Comparison of ENCODE assay signal across 20 cellular contexts in genomic region chr1:61293197-61293596, GRCh38.
DNase-seq lines count a peak whose midpoint lies in the region; ATAC-seq and TF ChIP-seq lines count a peak whose summit lies in the region.
"Had no signal": no experiment of that assay in that cellular context is flagged by ENCODE, and none has a peak within 500 bp of the region (broad histone marks: within the 10 kb centered on the region; RNA-seq: fewer than 3 reads in every experiment).

No MANE protein-coding gene starts in this region.

- POLR2A ChIA-PET in PC-3 (lab: Charles Lee; ENCODE audit: unreplicated experiment), result interaction anchor here (0.7 kb wide), 1 partner anchor 162 kb away, joined by 3 read pairs; no protein-coding TSS in a partner anchor
- POLR2A ChIA-PET in CD4-positive, alpha-beta T cell (lab: Charles Lee), result no interaction called here

- WGBS in trophoblast cell (ENCODE audit: extremely low coverage, insufficient coverage, insufficient read length), result no CpG with 5 or more reads among the region's 2 CpGs

- intact Hi-C loops in PC-3 (cut with micrococcal nuclease) (no loop called here), ascending aorta (cut with DNase I) (no loop called here)
- intact Hi-C loops in CD4-positive, alpha-beta T cell (cut with DNase I, micrococcal nuclease), result no loop called here

- H3K23ac ChIP-seq in trophoblast cell (ENCODE audit: low read length), result no peak overlapping the region

- no peak overlapping the region for H3K4me3 ChIP-seq in PC-3 (ENCODE audit: low read length)
- no peak overlapping the region for H3K4me3 ChIP-seq in ascending aorta
- H3K4me3 ChIP-seq in trophoblast cell (ENCODE audit: low read depth, low read length), result no peak overlapping the region

- H3K18ac ChIP-seq in trophoblast cell (ENCODE audit: low read length), result no peak overlapping the region

- no peaks in the 10 kb centered on the region for H3K27me3 Mint-ChIP-seq in CD4-positive, alpha-beta T cell

- no peak overlapping the region for H4K91ac ChIP-seq in trophoblast cell (ENCODE audit: low read depth, low read length)

- H3K9me2 ChIP-seq in PC-3 (replicated peaks; ENCODE audit: low read length), result no peaks in the 10 kb centered on the region

- H2BK12ac ChIP-seq in trophoblast cell (ENCODE audit: low read length), result no peak overlapping the region

- peak overlapping the region; percentile 26; the same call in 1 of the 2 replicates for H3K9ac ChIP-seq in PC-3 (ENCODE audit: low read length)
- no peak overlapping the region for H3K9ac ChIP-seq in trophoblast cell (ENCODE audit: low read length)

- H3K27ac ChIP-seq in PC-3 (ENCODE audit: low read length) (peak overlapping the region; percentile 80), ascending aorta (peak overlapping the region; percentile 46 to 48), epithelial cell of prostate (peak overlapping the region; percentile 65), trophoblast cell (ENCODE audit: low read depth, low read length) (no peak overlapping the region)
- no peak overlapping the region for H3K27ac ChIP-seq in CD4-positive, alpha-beta T cell (ENCODE audit: low read depth, low read length)

- H4K20me1 ChIP-seq in PC-3 (ENCODE audit: low read length), result no peaks in the 10 kb centered on the region

- no peak overlapping the region for H4K8ac ChIP-seq in trophoblast cell (ENCODE audit: low read depth, low read length)

- H3K4me1 ChIP-seq in PC-3 (ENCODE audit: insufficient read depth, low read length) (peaks cover 47% of the 10 kb centered on the region), ascending aorta (peaks cover 9 to 58% of the 10 kb centered on the region in 2 donors), trophoblast cell (ENCODE audit: control insufficient read depth in 1 of 2, insufficient read depth in 2 of 2, low read length in 2 of 2) (no peaks in the 10 kb centered on the region)
- H3K4me1 ChIP-seq: BE2C had no signal

- no peak overlapping the region for H3K4me3 Mint-ChIP-seq in CD4-positive, alpha-beta T cell
- H3K4me3 Mint-ChIP-seq: CD8-positive, alpha-beta memory T cell had no signal

- H3K36me3 ChIP-seq in PC-3 (ENCODE audit: low read depth, low read length) (no peaks in the 10 kb centered on the region), ascending aorta (no peaks in the 10 kb centered on the region), trophoblast cell (ENCODE audit: control insufficient read depth in 1 of 2, insufficient read depth in 2 of 2, low read length in 2 of 2) (no peaks in the 10 kb centered on the region)
- H3K36me3 ChIP-seq: BE2C had no signal

- H2BK120ac ChIP-seq in trophoblast cell (ENCODE audit: insufficient read depth, low read length, poor library complexity), result no peak overlapping the region

- no peak overlapping the region for H3K27ac Mint-ChIP-seq in CD4-positive, alpha-beta T cell
- H3K27ac Mint-ChIP-seq: CD8-positive, alpha-beta memory T cell had no signal

- no peak overlapping the region for H2BK5ac ChIP-seq in trophoblast cell (ENCODE audit: low read depth, low read length, poor library complexity)

- H3K4ac ChIP-seq in trophoblast cell (ENCODE audit: low read depth, low read length), result no peak overlapping the region

- BruUV-seq in PC-3 (replicated peaks; lab: Mats Ljungman, UMichigan), result no TSS peak

- CTCF ChIA-PET in PC-3 (lab: Charles Lee), result no interaction called here
- CTCF ChIA-PET in CD4-positive, alpha-beta T cell (lab: Charles Lee), result interaction anchor here (0.6 kb wide), 1 partner anchor 29 kb away, joined by 3 read pairs; no protein-coding TSS in a partner anchor

- DNase-seq in PC-3 (peak; percentile 46), ascending aorta (ENCODE audit: low spot score in 2 of 2) (no peak), epithelial cell of prostate (ENCODE audit: low read depth, low spot score) (no peak), trophoblast cell (peak; percentile 64 to 78), DMS114 treated with DMSO at 0.1 percent for 48 hours (lab: John Stamatoyannopoulos, UW; ENCODE audit: unreplicated experiment) (no peak)
- DNase-seq in CD4-positive, alpha-beta T cell, result no peak
- DNase-seq: ACHN; BE2C; CD8-positive, alpha-beta memory T cell; DMS 273 treated with DMSO at 0.1 percent for 48 hours; H7; Karpas-422; NCI-H1105 treated with DMSO at 0.1 percent for 48 hours; NCI-H187; NCI-H2171; NCI-H446 treated with DMSO at 0.1 percent for 48 hours; NCI-H748 treated with DMSO at 0.1 percent for 48 hours; SIG-M5 had no signal

- H3F3A ChIP-seq in PC-3 (ENCODE audit: low read length, unreplicated experiment), result no peaks in the 10 kb centered on the region

- H3K27me3 ChIP-seq in PC-3 (ENCODE audit: low read length) (no peaks in the 10 kb centered on the region), ascending aorta (no peaks in the 10 kb centered on the region), trophoblast cell (ENCODE audit: insufficient read depth, low read length) (no peaks in the 10 kb centered on the region)
- H3K27me3 ChIP-seq in CD4-positive, alpha-beta T cell (ENCODE audit: control insufficient read depth, insufficient read depth, low read length), result no peaks in the 10 kb centered on the region
- H3K27me3 ChIP-seq: BE2C had no signal

- no peaks in the 10 kb centered on the region for H3K79me2 ChIP-seq in PC-3 (ENCODE audit: low read length)
- no peaks in the 10 kb centered on the region for H3K79me2 ChIP-seq in trophoblast cell (ENCODE audit: control insufficient read depth, insufficient read depth, low read length, poor library complexity)

- TF ChIP-seq CTCF in PC-3 (conservative IDR thresholded peaks at IDR 0.05; ENCODE audit: low read depth, low read length) (no peak), ascending aorta (IDR thresholded peaks at IDR 0.05) (no peak)
- no peak for TF ChIP-seq CTCF in CD4-positive, alpha-beta T cell (IDR thresholded peaks at IDR 0.05)

- no peaks in the 10 kb centered on the region for H3K9me3 Mint-ChIP-seq in CD4-positive, alpha-beta T cell
- H3K9me3 Mint-ChIP-seq: CD8-positive, alpha-beta memory T cell had no signal

- H2AK5ac ChIP-seq in trophoblast cell (ENCODE audit: low read length), result no peak overlapping the region

- no peak overlapping the region for H4K12ac ChIP-seq in trophoblast cell (ENCODE audit: low read depth, low read length)

- ATAC-seq in PC-3, result no peak
- no peak for ATAC-seq in GM19328 (IDR thresholded peaks at IDR 0.05; ENCODE audit: unreplicated experiment)
- no peak for ATAC-seq in CD4-positive, alpha-beta T cell (ENCODE audit: poor library complexity)
- ATAC-seq: Panc1 had no signal

- H3K14ac ChIP-seq in trophoblast cell (ENCODE audit: low read length), result no peak overlapping the region

- H2AFZ ChIP-seq in PC-3 (ENCODE audit: low read length) (no peak overlapping the region), trophoblast cell (ENCODE audit: insufficient read depth, low read length, poor library complexity) (no peak overlapping the region)

- H3K4me1 Mint-ChIP-seq in CD4-positive, alpha-beta T cell (ENCODE audit: low read depth), result no peaks in the 10 kb centered on the region
- H3K4me1 Mint-ChIP-seq: CD8-positive, alpha-beta memory T cell had no signal

- H3K79me1 ChIP-seq in trophoblast cell (ENCODE audit: low read length), result no peaks in the 10 kb centered on the region

- H3K4me2 ChIP-seq in PC-3 (ENCODE audit: low read length) (peak overlapping the region; percentile 17), trophoblast cell (ENCODE audit: low read length) (no peak overlapping the region)

- H3K9me3 ChIP-seq in PC-3 (ENCODE audit: low read length) (no peaks in the 10 kb centered on the region), ascending aorta (no peaks in the 10 kb centered on the region), trophoblast cell (ENCODE audit: insufficient read depth, low read depth, low read length) (no peaks in the 10 kb centered on the region)
- H3K9me3 ChIP-seq in CD4-positive, alpha-beta T cell (ENCODE audit: control insufficient read depth, low read length), result no peaks in the 10 kb centered on the region
- H3K9me3 ChIP-seq: BE2C had no signal

- no peaks in the 10 kb centered on the region for H3K36me3 Mint-ChIP-seq in CD4-positive, alpha-beta T cell (ENCODE audit: low read depth)

Comparison
In these comparisons a context has a peak if more than half of its experiments do, and no peak if none do; other contexts are left out.
1. DNase-seq: peak in PC-3 (single experiment) and trophoblast cell (2 of 2); none in ascending aorta (0 of 2), epithelial cell of prostate (single experiment), CD4-positive, alpha-beta T cell (0 of 10) and DMS114 treated with DMSO at 0.1 percent for 48 hours (single experiment).
2. H3K27ac ChIP-seq: peak in PC-3 (single experiment), ascending aorta (2 of 2) and epithelial cell of prostate (single experiment); none in trophoblast cell (single experiment) and CD4-positive, alpha-beta T cell (single experiment).